ENCODE assay signal across 15 cellular contexts in genomic region chr20:51703446-51704287, GRCh38.
DNase-seq lines count a peak whose midpoint lies in the region; ATAC-seq and TF ChIP-seq lines count a peak whose summit lies in the region.
"Had no signal": no experiment of that assay in that cellular context is flagged by ENCODE, and none has a peak within 500 bp of the region (broad histone marks: within the 10 kb centered on the region; RNA-seq: fewer than 3 reads in every experiment).

No MANE protein-coding gene starts in this region.

- WGBS in liver = 63% methylated on average over 7 of the region's 7 CpGs

- H3K9me3 ChIP-seq in liver (ENCODE audit: control insufficient read depth in 4 of 4, low read length in 3 of 4) = no peaks in the 10 kb centered on the region
- H3K9me3 ChIP-seq: SJSA1 had no signal

- H3K36me3 Mint-ChIP-seq in activated naive CD8-positive, alpha-beta T cell treated with anti-CD3 and anti-CD28 coated beads, Interleukin-2, amount 50 U/mL, for 24 hours (ENCODE audit: low read depth) = no peaks in the 10 kb centered on the region
- H3K36me3 Mint-ChIP-seq in activated naive CD8-positive, alpha-beta T cell treated with anti-CD3 and anti-CD28 coated beads for 36 hours = no peaks in the 10 kb centered on the region
- no peaks in the 10 kb centered on the region for H3K36me3 Mint-ChIP-seq in activated T-helper 2 cell treated with anti-CD3 and anti-CD28 coated beads, Interferon-gamma antibody, Interleukin-2, Interleukin-4, amounts not matched to agents 10 μg/mL and 5 μg/mL and 100 μg/mL, durations not matched to agents 14 hours and 24 hours and 36 hours (ENCODE audit: low read depth)
- H3K36me3 Mint-ChIP-seq: CD4-positive, alpha-beta memory T cell had no signal

- no peak overlapping the region for H3K4me3 Mint-ChIP-seq in activated naive CD8-positive, alpha-beta T cell treated with anti-CD3 and anti-CD28 coated beads, Interleukin-2, amount 50 U/mL, for 24 hours
- no peak overlapping the region for H3K4me3 Mint-ChIP-seq in activated naive CD8-positive, alpha-beta T cell treated with anti-CD3 and anti-CD28 coated beads for 36 hours
- H3K4me3 Mint-ChIP-seq in activated T-helper 2 cell treated with anti-CD3 and anti-CD28 coated beads, Interferon-gamma antibody, Interleukin-2, Interleukin-4, amounts not matched to agents 10 μg/mL and 5 μg/mL and 100 μg/mL, durations not matched to agents 14 hours and 24 hours and 36 hours (ENCODE audit: low read depth) = no peak overlapping the region
- H3K4me3 Mint-ChIP-seq: CD4-positive, alpha-beta memory T cell; central memory CD8-positive, alpha-beta T cell had no signal

- no peak overlapping the region for H3K27ac ChIP-seq in liver (ENCODE audit: low read depth in 1 of 2, low read length in 2 of 2)
- peak overlapping the region in 2 of 59 donors; percentile 49 to 55 for H3K27ac ChIP-seq in dorsolateral prefrontal cortex
- H3K27ac ChIP-seq: KMS-11, SJSA1 had no signal

- intact Hi-C loops in activated T-helper 2 cell treated with anti-CD3 and anti-CD28 coated beads, Interferon-gamma antibody, Interleukin-2, Interleukin-4, amounts not matched to agents 10 μg/mL and 5 μg/mL and 100 μg/mL, durations not matched to agents 14 hours and 24 hours and 36 hours (cut with micrococcal nuclease) = loop anchor here (1.0 kb wide), 1 partner anchor 12 kb away; no protein-coding TSS in a partner anchor
- intact Hi-C loops in dorsolateral prefrontal cortex (cut with DNase I) = no loop called here

- H3K4me3 ChIP-seq in liver (ENCODE audit: low read depth in 1 of 3, low read length in 3 of 3) (no peak overlapping the region), dorsolateral prefrontal cortex (no peak overlapping the region)
- H3K4me3 ChIP-seq: SJSA1 had no signal

- H3K9me3 Mint-ChIP-seq in activated naive CD8-positive, alpha-beta T cell treated with anti-CD3 and anti-CD28 coated beads, Interleukin-2, amount 50 U/mL, for 24 hours = no peaks in the 10 kb centered on the region
- no peaks in the 10 kb centered on the region for H3K9me3 Mint-ChIP-seq in activated naive CD8-positive, alpha-beta T cell treated with anti-CD3 and anti-CD28 coated beads for 36 hours
- no peaks in the 10 kb centered on the region for H3K9me3 Mint-ChIP-seq in activated T-helper 2 cell treated with anti-CD3 and anti-CD28 coated beads, Interferon-gamma antibody, Interleukin-2, Interleukin-4, amounts not matched to agents 10 μg/mL and 5 μg/mL and 100 μg/mL, durations not matched to agents 14 hours and 24 hours and 36 hours
- H3K9me3 Mint-ChIP-seq: CD4-positive, alpha-beta memory T cell; central memory CD8-positive, alpha-beta T cell had no signal

- ATAC-seq in activated naive CD8-positive, alpha-beta T cell treated with anti-CD3 and anti-CD28 coated beads, Interleukin-2, amount 50 U/mL, for 24 hours = peak; percentile 43
- no peak for ATAC-seq in HG03521 (IDR thresholded peaks at IDR 0.05; ENCODE audit: unreplicated experiment)

- DNase-seq in activated naive CD8-positive, alpha-beta T cell treated with anti-CD3 and anti-CD28 coated beads, Interleukin-2, amount 50 U/mL, for 24 hours = no peak
- no peak for DNase-seq in activated naive CD8-positive, alpha-beta T cell treated with anti-CD3 and anti-CD28 coated beads for 36 hours
- no peak for DNase-seq in activated T-helper 2 cell treated with anti-CD3 and anti-CD28 coated beads, Interferon-gamma antibody, Interleukin-2, Interleukin-4, amounts not matched to agents 10 μg/mL and 5 μg/mL and 100 μg/mL, durations not matched to agents 14 hours and 24 hours and 36 hours (ENCODE audit: low spot score)
- DNase-seq in SW 1271 (lab: John Stamatoyannopoulos, UW) (no peak), dorsolateral prefrontal cortex (no peak), NCI-H2171 (lab: John Stamatoyannopoulos, UW) (no peak)
- DNase-seq: activated CD4-positive, alpha-beta T cell treated with anti-CD3 and anti-CD28 coated beads, Interleukin-2, amount 50 U/mL, for 48 hours; CD4-positive, alpha-beta memory T cell; NCI-H1417 treated with DMSO at 0.1 percent for 48 hours; trophoblast cell had no signal

- no peak overlapping the region for H3K27ac Mint-ChIP-seq in activated naive CD8-positive, alpha-beta T cell treated with anti-CD3 and anti-CD28 coated beads, Interleukin-2, amount 50 U/mL, for 24 hours
- H3K27ac Mint-ChIP-seq in activated naive CD8-positive, alpha-beta T cell treated with anti-CD3 and anti-CD28 coated beads for 36 hours = no peak overlapping the region
- H3K27ac Mint-ChIP-seq in activated T-helper 2 cell treated with anti-CD3 and anti-CD28 coated beads, Interferon-gamma antibody, Interleukin-2, Interleukin-4, amounts not matched to agents 10 μg/mL and 5 μg/mL and 100 μg/mL, durations not matched to agents 14 hours and 24 hours and 36 hours = peak overlapping the region; percentile 39

- no peak overlapping the region for H3K9ac ChIP-seq in liver (ENCODE audit: low read depth in 1 of 2, low read length in 2 of 2)
- H3K9ac ChIP-seq: KMS-11 had no signal

- peaks cover 0 to 3% (median 1%) of the 10 kb centered on the region in 4 donors for H3K4me1 ChIP-seq in liver (ENCODE audit: control insufficient read depth in 4 of 4, insufficient read depth in 4 of 4, low read length in 3 of 4)

- TF ChIP-seq CTCF in liver (IDR thresholded peaks at IDR 0.05; ENCODE audit: low read depth, low read length, missing input control) (no peak), dorsolateral prefrontal cortex (IDR thresholded peaks at IDR 0.05 in 54 of 56, conservative IDR thresholded peaks at IDR 0.05 in 2 of 56; ENCODE audit: low read depth in 1 of 56, partially characterized antibody in 56 of 56) (no peak)

- H3K4me1 Mint-ChIP-seq in activated naive CD8-positive, alpha-beta T cell treated with anti-CD3 and anti-CD28 coated beads, Interleukin-2, amount 50 U/mL, for 24 hours = peaks cover 3% of the 10 kb centered on the region
- H3K4me1 Mint-ChIP-seq in activated naive CD8-positive, alpha-beta T cell treated with anti-CD3 and anti-CD28 coated beads for 36 hours = no peaks in the 10 kb centered on the region
- peaks cover 24% of the 10 kb centered on the region for H3K4me1 Mint-ChIP-seq in activated T-helper 2 cell treated with anti-CD3 and anti-CD28 coated beads, Interferon-gamma antibody, Interleukin-2, Interleukin-4, amounts not matched to agents 10 μg/mL and 5 μg/mL and 100 μg/mL, durations not matched to agents 14 hours and 24 hours and 36 hours (ENCODE audit: low read depth)
- H3K4me1 Mint-ChIP-seq: CD4-positive, alpha-beta memory T cell; central memory CD8-positive, alpha-beta T cell had no signal

- H3K27me3 ChIP-seq in liver (ENCODE audit: control insufficient read depth in 4 of 4, insufficient read depth in 4 of 4, low read length in 3 of 4) (no peaks in the 10 kb centered on the region), dorsolateral prefrontal cortex (no peaks in the 10 kb centered on the region)
- H3K27me3 ChIP-seq: SJSA1 had no signal

- TF ChIP-seq RAD21 in liver (IDR thresholded peaks at IDR 0.05) = peak in 1 of 2 donors; percentile 24

- peaks cover 4% of the 10 kb centered on the region for H3K27me3 Mint-ChIP-seq in activated naive CD8-positive, alpha-beta T cell treated with anti-CD3 and anti-CD28 coated beads, Interleukin-2, amount 50 U/mL, for 24 hours
- peaks cover 10% of the 10 kb centered on the region for H3K27me3 Mint-ChIP-seq in activated naive CD8-positive, alpha-beta T cell treated with anti-CD3 and anti-CD28 coated beads for 36 hours
- peaks cover 14% of the 10 kb centered on the region for H3K27me3 Mint-ChIP-seq in activated T-helper 2 cell treated with anti-CD3 and anti-CD28 coated beads, Interferon-gamma antibody, Interleukin-2, Interleukin-4, amounts not matched to agents 10 μg/mL and 5 μg/mL and 100 μg/mL, durations not matched to agents 14 hours and 24 hours and 36 hours (ENCODE audit: low read depth)
- H3K27me3 Mint-ChIP-seq: central memory CD8-positive, alpha-beta T cell had no signal

- no peaks in the 10 kb centered on the region for H3K36me3 ChIP-seq in liver (ENCODE audit: control insufficient read depth in 4 of 4, insufficient read depth in 3 of 4, low read depth in 1 of 4, low read length in 3 of 4)
- H3K36me3 ChIP-seq: SJSA1 had no signal

TF ChIP-seq in liver, 16 proteins besides CTCF, POLR2A, EP300 and RAD21:
- peak in 1 of 2 donors; percentile 60 for TF ChIP-seq RXRA (IDR thresholded peaks at IDR 0.05)
- no peak for TF ChIP-seq TAF1 (conservative IDR thresholded peaks at IDR 0.05)
- TF ChIP-seq HNF4A (conservative IDR thresholded peaks at IDR 0.05) = peak in 1 of 2 donors; percentile 24
- TF ChIP-seq JUND (IDR thresholded peaks at IDR 0.05) = no peak
- peak; percentile 63 for TF ChIP-seq FOXA2 (IDR thresholded peaks at IDR 0.05)
- no peak for TF ChIP-seq YY1 (IDR thresholded peaks at IDR 0.05)
TF ChIP-seq in liver: peak in this region for 3.
